In genomic region chr9:121942866-121943265, GRCh38 we compare ENCODE assay signal across 19 cellular contexts.
DNase-seq lines count a peak whose midpoint lies in the region; ATAC-seq, FAIRE-seq and TF ChIP-seq lines count a peak whose summit lies in the region.
"Had no signal": no experiment of that assay in that cellular context is flagged by ENCODE, and none has a peak within 500 bp of the region (broad histone marks: within the 10 kb centered on the region; RNA-seq: fewer than 3 reads in every experiment).

No MANE protein-coding gene starts in this region.

- H3K18ac ChIP-seq in H1 (ENCODE audit: extremely low read depth, low read length): no peak overlapping the region

- FAIRE-seq in H1 (lab: Jason Lieb, UNC): no peak
- FAIRE-seq in GM19239 (lab: Jason Lieb, UNC): no peak
- FAIRE-seq: D721Med had no signal

- no peaks in the 10 kb centered on the region for H3K79me1 ChIP-seq in H1 (ENCODE audit: low read depth, low read length)

- H3K56ac ChIP-seq in H1 (replicated peaks; ENCODE audit: insufficient read length, low read depth, low read length): no peak overlapping the region

- H3K4ac ChIP-seq in H1 (replicated peaks; ENCODE audit: insufficient read length, low read depth, low read length): no peak overlapping the region

- POLR2A ChIA-PET in H1 (lab: Charles Lee; ENCODE audit: partially characterized antibody): no interaction called here
- POLR2A ChIA-PET in CD8-positive, alpha-beta memory T cell (lab: Charles Lee): no interaction called here

- H3K4me3 ChIP-seq in OCI-LY1 (ENCODE audit: low read depth, low read length, poor library complexity, severe bottlenecking) (peak overlapping the region; percentile 57), H1 (ENCODE audit: extremely low read depth in 1 of 4, insufficient read depth in 2 of 4, low read depth in 3 of 4, low read length in 4 of 4) (no peak overlapping the region)
- no peak overlapping the region for H3K4me3 ChIP-seq in CD8-positive, alpha-beta memory T cell (ENCODE audit: low read length)
- H3K4me3 ChIP-seq: MG63, Peyer's patch, SK-N-MC had no signal

- WGBS in H1 (ENCODE audit: extremely low coverage in 1 of 2, insufficient coverage in 1 of 2, insufficient read length in 1 of 2, insufficient replicate concordance in 2 of 2, low coverage in 1 of 2, low lambda C conversion rate in 2 of 2, missing lambda C conversion rate in 1 of 2), 2 experiments: 89% methylated on average over 12 of the region's 12 CpGs; no CpG with 5 or more reads in 1 of the 2 experiments

- no peak overlapping the region for H2BK12ac ChIP-seq in H1 (ENCODE audit: low read depth, low read length)

- no peak overlapping the region for H2BK20ac ChIP-seq in H1 (ENCODE audit: low read length)

- H3K79me2 ChIP-seq in OCI-LY1 (ENCODE audit: insufficient read depth, low read length) (no peaks in the 10 kb centered on the region), H1 (ENCODE audit: control insufficient read depth in 1 of 2, insufficient read depth in 2 of 2, low read length in 2 of 2) (no peaks in the 10 kb centered on the region)

- H3K4me3 Mint-ChIP-seq in HFFc6: no peak overlapping the region
- no peak overlapping the region for H3K4me3 Mint-ChIP-seq in CD8-positive, alpha-beta memory T cell
- H3K4me3 Mint-ChIP-seq: T-helper 17 cell had no signal

- DNase-seq in HFFc6 (no peak), H1 (ENCODE audit: low read depth in 1 of 2, low spot score in 2 of 2) (no peak), GM19239 (ENCODE audit: insufficient read length, low spot score) (no peak), pons (ENCODE audit: low spot score) (no peak)
- no peak for DNase-seq in CD8-positive, alpha-beta memory T cell
- DNase-seq: KBM-7, MG63, NCI-H1694, NCI-H2029 treated with DMSO at 0.1 percent for 48 hours, NCI-H2227 treated with DMSO at 0.1 percent for 48 hours, NCI-H526 treated with DMSO at 0.1 percent for 48 hours, OCI-M1, Peyer's patch, SIG-M5, T-helper 17 cell had no signal

- CTCF ChIA-PET in H1 (lab: Charles Lee; ENCODE audit: partially characterized antibody): interaction anchor here (1.0 to 2.2 kb wide), 2 partner anchors 12 to 405 kb away, joined by 3 to 6 read pairs; no protein-coding TSS in a partner anchor
- CTCF ChIA-PET in CD8-positive, alpha-beta memory T cell (lab: Charles Lee): no interaction called here

- H4K91ac ChIP-seq in H1 (replicated peaks; ENCODE audit: insufficient read length, low read length): no peak overlapping the region

- H3K36me3 Mint-ChIP-seq in HFFc6 (ENCODE audit: low read depth): peaks cover 6% of the 10 kb centered on the region
- peaks cover 0 to 3% (median 0%) of the 10 kb centered on the region in 3 donors for H3K36me3 Mint-ChIP-seq in CD8-positive, alpha-beta memory T cell

- no peak overlapping the region for H4K5ac ChIP-seq in H1 (ENCODE audit: insufficient read length, low read depth, low read length)

- no peaks in the 10 kb centered on the region for H3K23me2 ChIP-seq in H1 (ENCODE audit: low read depth, low read length)

- H3F3A ChIP-seq in OCI-LY1 (ENCODE audit: insufficient read depth, low read length): peaks cover 29% of the 10 kb centered on the region

- H2BK5ac ChIP-seq in H1 (ENCODE audit: low read depth, low read length): no peak overlapping the region

- no peaks in the 10 kb centered on the region for H3K9me3 ChIP-seq in OCI-LY1 (ENCODE audit: low read length)
- no peaks in the 10 kb centered on the region for H3K9me3 ChIP-seq in H1 (ENCODE audit: insufficient read depth in 2 of 2, low read depth in 1 of 2, low read length in 1 of 2)
- no peaks in the 10 kb centered on the region for H3K9me3 ChIP-seq in CD8-positive, alpha-beta memory T cell (ENCODE audit: low read length)
- H3K9me3 ChIP-seq: MG63, Peyer's patch had no signal

- no peak for TF ChIP-seq RAD21 in H1 (IDR thresholded peaks at IDR 0.05 in 1 of 2, conservative IDR thresholded peaks at IDR 0.05 in 1 of 2; ENCODE audit: low read depth in 2 of 2, low read length in 2 of 2)

- peak overlapping the region; percentile 31; the same call in 1 of the 2 replicates for H2BK15ac ChIP-seq in H1 (ENCODE audit: low read length)

- H3K27me3 Mint-ChIP-seq in HFFc6 (ENCODE audit: insufficient read depth): no peaks in the 10 kb centered on the region; the same call in 1 of the 2 replicates
- no peaks in the 10 kb centered on the region for H3K27me3 Mint-ChIP-seq in CD8-positive, alpha-beta memory T cell

- no peak for TF ChIP-seq EP300 in H1 (IDR thresholded peaks at IDR 0.05; ENCODE audit: borderline replicate concordance in 1 of 2, low read depth in 2 of 2, low read length in 2 of 2)

- H3K36me3 ChIP-seq in OCI-LY1 (ENCODE audit: insufficient read depth, low read length) (no peaks in the 10 kb centered on the region), H1 (ENCODE audit: control insufficient read depth in 2 of 4, insufficient read depth in 4 of 4, low read length in 3 of 4) (no peaks in the 10 kb centered on the region)
- no peaks in the 10 kb centered on the region for H3K36me3 ChIP-seq in CD8-positive, alpha-beta memory T cell (ENCODE audit: insufficient read depth, low read length)
- H3K36me3 ChIP-seq: MG63, Peyer's patch had no signal

- no peaks in the 10 kb centered on the region for H3K9me3 Mint-ChIP-seq in HFFc6
- no peaks in the 10 kb centered on the region for H3K9me3 Mint-ChIP-seq in CD8-positive, alpha-beta memory T cell

- no peak for TF ChIP-seq CTCF in HFFc6 (IDR thresholded peaks at IDR 0.05)
- TF ChIP-seq CTCF in OCI-LY1 (IDR thresholded peaks at IDR 0.05; ENCODE audit: low read length): no peak
- TF ChIP-seq CTCF in H1 (IDR thresholded peaks at IDR 0.05; ENCODE audit: control extremely low read depth in 1 of 3, insufficient read depth in 1 of 3, low read depth in 1 of 3, low read length in 3 of 3): no peak

- no peak overlapping the region for H4K8ac ChIP-seq in H1 (ENCODE audit: extremely low read depth, insufficient read depth, low read length)

- H3K4me1 ChIP-seq in OCI-LY1 (ENCODE audit: insufficient read depth, low read length, severe bottlenecking) (peaks cover 100% of the 10 kb centered on the region), H1 (replicated peaks in 1 of 4; ENCODE audit: control insufficient read depth in 3 of 4, insufficient read depth in 4 of 4, low read length in 3 of 4) (peaks cover 1 to 8% (median 6%) of the 10 kb centered on the region in 4 experiments; a peak in 6 of 7 replicates)
- H3K4me1 ChIP-seq in CD8-positive, alpha-beta memory T cell (ENCODE audit: insufficient read depth, low read length): no peaks in the 10 kb centered on the region

- H3K27me3 ChIP-seq in OCI-LY1 (ENCODE audit: insufficient read depth, low read length) (no peaks in the 10 kb centered on the region), H1 (replicated peaks in 1 of 4; ENCODE audit: control insufficient read depth in 3 of 4, extremely low read depth in 1 of 4, insufficient read depth in 3 of 4, low read length in 3 of 4) (no peaks in the 10 kb centered on the region)
- no peaks in the 10 kb centered on the region for H3K27me3 ChIP-seq in CD8-positive, alpha-beta memory T cell (ENCODE audit: insufficient read depth, low read length, poor library complexity, severe bottlenecking)
- H3K27me3 ChIP-seq: MG63, Peyer's patch had no signal

- H3K27ac ChIP-seq in OCI-LY1 (ENCODE audit: low read depth, low read length, poor library complexity, severe bottlenecking) (peak overlapping the region; percentile 99), H1 (ENCODE audit: low read depth, low read length) (no peak overlapping the region)
- no peak overlapping the region for H3K27ac ChIP-seq in CD8-positive, alpha-beta memory T cell (ENCODE audit: low read depth, low read length)
- H3K27ac ChIP-seq: SK-N-MC had no signal

- ATAC-seq in GM19035 (IDR thresholded peaks at IDR 0.05; ENCODE audit: unreplicated experiment): no peak
- ATAC-seq: T-helper 17 cell had no signal

- 0 out of 2 replicates have a peak overlapping the region, but pooled peaks have one; percentile 61 for H2AK5ac ChIP-seq in H1 (ENCODE audit: low read depth, low read length)

- H3K14ac ChIP-seq in H1 (ENCODE audit: insufficient read length): no peak overlapping the region

- H2AFZ ChIP-seq in OCI-LY1 (ENCODE audit: low read length) (no peak overlapping the region), H1 (ENCODE audit: low read length) (no peak overlapping the region)

- no peak overlapping the region for H3K23ac ChIP-seq in H1 (ENCODE audit: insufficient read length)

- peak overlapping the region; percentile 60; the same call in 1 of the 2 replicates for H3K27ac Mint-ChIP-seq in HFFc6
- H3K27ac Mint-ChIP-seq in CD8-positive, alpha-beta memory T cell: no peak overlapping the region
- H3K27ac Mint-ChIP-seq: T-helper 17 cell had no signal

- H3K9ac ChIP-seq in OCI-LY1 (ENCODE audit: low read length): peak overlapping the region; percentile 79
- peak overlapping the region in 1 of 4 experiments; percentile 48; a peak in 1 of 7 replicates for H3K9ac ChIP-seq in H1 (replicated peaks in 1 of 4; ENCODE audit: extremely low read depth in 1 of 4, low read depth in 3 of 4, low read length in 3 of 4)

- H2BK120ac ChIP-seq in H1 (replicated peaks; ENCODE audit: low read depth, low read length): no peak overlapping the region

- no peaks in the 10 kb centered on the region for H3K9me2 ChIP-seq in OCI-LY1 (ENCODE audit: low read depth, low read length)

- H3K4me1 Mint-ChIP-seq in HFFc6 (ENCODE audit: low read depth): peaks cover 49% of the 10 kb centered on the region
- no peaks in the 10 kb centered on the region for H3K4me1 Mint-ChIP-seq in CD8-positive, alpha-beta memory T cell
- H3K4me1 Mint-ChIP-seq: T-helper 17 cell had no signal

- H3K4me2 ChIP-seq in OCI-LY1 (ENCODE audit: low read length) (peak overlapping the region; percentile 66), H1 (ENCODE audit: insufficient read depth in 1 of 2, low read depth in 2 of 2, low read length in 2 of 2) (no peak overlapping the region)

- no peak for TF ChIP-seq POLR2A in H1 (IDR thresholded peaks at IDR 0.05; ENCODE audit: control extremely low read depth in 1 of 2, low read depth in 2 of 2, low read length in 2 of 2)

- H4K20me1 ChIP-seq in OCI-LY1 (ENCODE audit: insufficient read depth, low read length): no peaks in the 10 kb centered on the region
- H4K20me1 ChIP-seq in H1 (replicated peaks in 1 of 2; ENCODE audit: control insufficient read depth in 1 of 2, insufficient read depth in 2 of 2, low read length in 2 of 2): no peaks in the 10 kb centered on the region

TF ChIP-seq in H1, 55 proteins besides CTCF, POLR2A, EP300 and RAD21 (continues in another document):
- no peak for TF ChIP-seq CEBPB (IDR thresholded peaks at IDR 0.05; ENCODE audit: low read depth, low read length)
- no peak for TF ChIP-seq SRF (IDR thresholded peaks at IDR 0.05; ENCODE audit: low read depth, low read length)
- no peak for TF ChIP-seq NANOG (IDR thresholded peaks at IDR 0.05; ENCODE audit: insufficient read depth, low read depth, low read length, poor library complexity, severe bottlenecking)
- TF ChIP-seq SAP30 (IDR thresholded peaks at IDR 0.05; ENCODE audit: insufficient read depth, insufficient replicate concordance, low read length): no peak
- no peak for TF ChIP-seq ASH2L (IDR thresholded peaks at IDR 0.05; ENCODE audit: low read length)
- no peak for TF ChIP-seq CREB1 (IDR thresholded peaks at IDR 0.05)
- TF ChIP-seq RBBP5 (IDR thresholded peaks at IDR 0.05; ENCODE audit: borderline replicate concordance, low read depth, low read length): no peak
